In the genomic region with DNA sequence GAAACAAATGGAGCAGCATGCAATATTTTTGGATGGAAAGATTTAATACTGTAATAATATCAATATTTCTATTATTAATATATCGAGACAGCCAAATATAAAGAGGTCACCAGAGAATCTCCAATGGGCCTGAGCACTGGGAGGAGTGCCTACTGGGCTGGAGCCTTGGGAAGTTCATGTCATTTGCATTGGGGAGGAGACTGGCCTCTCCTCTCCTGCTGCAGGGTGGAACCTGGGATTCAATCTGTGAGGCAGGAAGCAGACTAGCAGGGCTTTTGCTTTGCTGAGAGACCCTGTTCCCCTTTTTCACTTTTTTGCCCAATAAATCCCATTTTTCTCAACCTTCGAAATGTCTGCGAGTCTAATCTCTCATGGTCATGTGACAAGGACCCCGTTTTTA, we compare ENCODE assay signal across 25 cellular contexts.
"Had no signal": no experiment of that assay in that cellular context is flagged by ENCODE, and none has a peak within 500 bp of the region (broad histone marks: within the 10 kb centered on the region; RNA-seq: fewer than 3 reads in every experiment).

No MANE protein-coding gene starts in this region.

- H3K27ac Mint-ChIP-seq: mesothelial cell of epicardium; natural killer cell treated with Interleukin-12 subunit alpha and Interleukin-12 subunit beta and Interleukin-15 and Interleukin-18, amount 100 ng/mL, for 72 hours; stimulated activated effector memory CD8-positive, alpha-beta T cell treated with anti-CD3 and anti-CD28 coated beads, Interleukin-12 subunit alpha, Interleukin-12 subunit beta, amount 100 ng/mL, for 72 hours; stimulated activated naive CD8-positive, alpha-beta T cell treated with anti-CD3 and anti-CD28 coated beads, Interleukin-15, Interleukin-2, amounts not matched to agents 100 ng/mL and 50 ng/mL, for 24 hours; type B pancreatic cell had no signal

- H3K27me3 ChIP-seq: pancreas, tibial nerve, uterus had no signal

- H3K36me3 Mint-ChIP-seq: mesothelial cell of epicardium; naive B cell; stimulated activated effector memory CD8-positive, alpha-beta T cell treated with anti-CD3 and anti-CD28 coated beads, Interleukin-12 subunit alpha, Interleukin-12 subunit beta, amount 100 ng/mL, for 72 hours; type B pancreatic cell had no signal

- H3K4me3 Mint-ChIP-seq: mesothelial cell of epicardium; naive B cell; natural killer cell treated with Interleukin-12 subunit alpha and Interleukin-12 subunit beta and Interleukin-15 and Interleukin-18, amount 100 ng/mL, for 72 hours; stimulated activated effector memory CD8-positive, alpha-beta T cell treated with anti-CD3 and anti-CD28 coated beads, Interleukin-12 subunit alpha, Interleukin-12 subunit beta, amount 100 ng/mL, for 72 hours; stimulated activated naive CD8-positive, alpha-beta T cell treated with anti-CD3 and anti-CD28 coated beads, Interleukin-15, Interleukin-2, amounts not matched to agents 100 ng/mL and 50 ng/mL, for 24 hours; type B pancreatic cell had no signal

- H3K27me3 Mint-ChIP-seq: naive B cell; natural killer cell treated with Interleukin-12 subunit alpha and Interleukin-12 subunit beta and Interleukin-15 and Interleukin-18, amount 100 ng/mL, for 72 hours; stimulated activated naive CD8-positive, alpha-beta T cell treated with anti-CD3 and anti-CD28 coated beads, Interleukin-15, Interleukin-2, amounts not matched to agents 100 ng/mL and 50 ng/mL, for 24 hours had no signal

- H3K27ac ChIP-seq: left ventricle myocardium inferior, pancreas, prostate gland, skin epidermis, tibial nerve, uterus had no signal

- H3K9me3 ChIP-seq: left ventricle myocardium inferior, pancreas, prostate gland, tibial nerve, uterus had no signal

- H3K4me1 ChIP-seq: left ventricle myocardium inferior, pancreas, prostate gland, tibial nerve, uterus had no signal

- H3K4me1 Mint-ChIP-seq: stimulated activated effector memory CD8-positive, alpha-beta T cell treated with anti-CD3 and anti-CD28 coated beads, Interleukin-12 subunit alpha, Interleukin-12 subunit beta, amount 100 ng/mL, for 72 hours had no signal

- DNase-seq: hippocampal formation; islet precursor cell; left ventricle myocardium inferior; mesendoderm; naive B cell; nucleus accumbens; pancreas; posterior cingulate gyrus; retina; right cardiac atrium; stimulated activated CD4-positive, alpha-beta T cell treated with anti-CD3 and anti-CD28 coated beads, Interleukin-12 subunit alpha, Interleukin-12 subunit beta, amount 100 ng/mL, for 4 hours; stimulated activated CD4-positive, alpha-beta T cell treated with anti-CD3 and anti-CD28 coated beads, Interleukin-15, amount 100 ng/mL, for 24 hours; stimulated activated CD4-positive, alpha-beta T cell treated with anti-CD3 and anti-CD28 coated beads, Interleukin-4, amount 100 ng/mL, for 24 hours; stimulated activated naive CD4-positive, alpha-beta T cell; uterus had no signal

- H3K9me3 Mint-ChIP-seq: mesothelial cell of epicardium, type B pancreatic cell had no signal

- ATAC-seq: natural killer cell treated with Interleukin-12 subunit alpha and Interleukin-12 subunit beta and Interleukin-15 and Interleukin-18, amount 100 ng/mL, for 72 hours; pancreas; right cardiac atrium; sciatic nerve; stimulated activated effector memory CD8-positive, alpha-beta T cell treated with anti-CD3 and anti-CD28 coated beads, Interleukin-12 subunit alpha, Interleukin-12 subunit beta, amount 100 ng/mL, for 72 hours had no signal

- H3K36me3 ChIP-seq: left ventricle myocardium inferior, pancreas, prostate gland, tibial nerve, uterus had no signal

- H3K4me3 ChIP-seq: left ventricle myocardium inferior, lung, pancreas, prostate gland, skin epidermis, tibial nerve, uterus had no signal
